In the genomic region with DNA sequence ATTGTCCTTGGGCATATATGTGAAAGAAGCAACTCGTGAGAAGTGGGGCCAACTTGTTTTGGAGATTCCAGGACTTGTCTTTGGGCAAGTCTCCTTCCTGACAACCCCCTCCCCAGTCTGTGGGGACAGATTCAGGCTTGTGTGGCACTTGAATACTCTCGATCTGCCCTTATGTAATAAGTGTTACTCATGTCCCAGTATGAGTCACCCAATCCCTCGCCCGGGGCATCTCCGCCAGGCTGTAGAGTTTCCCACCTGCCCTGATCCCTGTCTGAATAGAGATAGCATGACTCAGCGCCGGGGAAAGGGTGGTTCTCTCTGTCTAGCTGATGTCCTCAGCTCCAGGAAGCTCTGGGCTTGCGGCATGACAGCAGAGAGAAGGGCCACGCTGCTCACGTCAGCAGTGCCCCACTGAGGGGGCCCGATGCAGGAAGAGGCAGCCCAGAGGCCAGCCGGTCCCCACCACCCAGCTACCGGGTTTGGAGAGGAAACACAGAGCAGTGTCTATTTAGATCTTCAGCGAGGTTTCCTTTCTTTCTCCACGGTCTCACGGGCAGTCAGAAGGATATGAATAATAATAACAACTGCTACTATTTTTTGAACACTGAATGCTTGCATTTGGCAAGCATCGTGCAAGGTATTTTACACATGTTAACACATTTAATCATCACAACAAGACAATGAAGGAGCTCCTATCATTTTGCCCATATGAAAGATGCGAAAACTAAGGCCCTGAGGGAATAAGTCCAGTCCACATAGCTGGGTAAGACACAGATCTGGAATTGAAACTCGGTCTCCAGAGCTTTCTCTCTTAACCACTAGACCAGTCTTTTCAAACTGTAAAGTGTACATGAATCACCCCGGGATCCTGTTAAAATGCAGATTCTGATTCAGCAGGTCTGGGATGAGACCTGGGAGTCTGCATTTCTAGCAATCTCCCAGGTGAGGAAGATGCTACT, we compare ENCODE assay signal across 1 cellular context.
TF ChIP-seq lines count a peak whose summit lies in the region.

No MANE protein-coding gene starts in this region.

TF ChIP-seq in H1, 55 proteins besides CTCF, POLR2A, EP300 and RAD21 (continued from another document):
- TF ChIP-seq ASH2L (IDR thresholded peaks at IDR 0.05; ENCODE audit: low read length) (no peak), BACH1 (IDR thresholded peaks at IDR 0.05; ENCODE audit: low read length) (peak; percentile 76), PHF8 (conservative IDR thresholded peaks at IDR 0.05; ENCODE audit: low read depth, low read length) (no peak), KDM1A (IDR thresholded peaks at IDR 0.05; ENCODE audit: borderline replicate concordance, low read length) (no peak)
